ENCODE assay signal across 15 cellular contexts in the genomic region with DNA sequence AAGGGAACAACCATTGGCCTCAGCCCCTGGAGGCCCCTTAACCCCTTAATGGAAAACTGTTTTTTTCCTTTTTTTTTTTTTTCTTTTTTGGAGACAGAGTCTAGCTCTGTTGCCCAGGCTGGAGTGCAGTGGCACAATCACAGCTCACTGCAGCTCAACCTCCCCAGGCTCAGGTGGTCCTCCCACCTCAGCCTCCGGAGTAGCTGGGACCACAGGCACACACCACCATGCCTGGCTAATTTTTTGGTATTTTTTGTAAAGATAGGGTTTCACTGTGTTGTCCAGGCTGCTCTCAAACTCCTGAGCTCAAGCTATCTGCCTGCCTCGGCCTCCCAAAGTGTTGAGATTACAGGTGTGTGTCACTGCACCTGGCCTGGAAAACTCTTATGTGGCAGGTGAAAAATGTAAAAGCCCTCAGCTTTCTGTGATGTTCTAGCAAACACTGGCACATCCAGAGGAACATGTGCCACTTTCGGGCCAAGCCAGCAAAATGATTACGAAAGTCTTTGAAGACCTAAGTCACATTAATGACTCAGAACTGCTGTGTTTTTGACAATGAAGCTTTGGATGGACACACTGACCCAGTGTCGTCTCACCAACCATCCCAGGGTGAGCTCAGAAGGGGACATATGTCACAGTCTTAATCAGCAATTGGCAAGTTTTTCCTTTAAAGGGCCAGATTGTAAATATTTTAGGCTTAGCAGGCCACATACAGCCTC.
DNase-seq lines count a peak whose midpoint lies in the region; ATAC-seq and TF ChIP-seq lines count a peak whose summit lies in the region.
"Had no signal": no experiment of that assay in that cellular context is flagged by ENCODE, and none has a peak within 500 bp of the region (broad histone marks: within the 10 kb centered on the region; RNA-seq: fewer than 3 reads in every experiment).

No MANE protein-coding gene starts in this region.

- H2AFZ ChIP-seq in IMR-90 (replicated peaks; ENCODE audit: low read length, poor library complexity) = no peak overlapping the region

- no peak overlapping the region for H3K56ac ChIP-seq in IMR-90 (ENCODE audit: extremely low read depth, insufficient read depth, low read length)

- H3K4me3 ChIP-seq in IMR-90 (ENCODE audit: insufficient read depth, low read depth, low read length) = no peak overlapping the region
- H3K4me3 ChIP-seq in adrenal gland = no peak overlapping the region
- H3K4me3 ChIP-seq in right lobe of liver = no peak overlapping the region
- H3K4me3 ChIP-seq: skin epidermis had no signal

- peak overlapping the region; percentile 33 for H2BK120ac ChIP-seq in IMR-90 (ENCODE audit: low read depth, low read length)

- peak overlapping the region; percentile 30; the same call in 1 of the 2 replicates for H2AK5ac ChIP-seq in IMR-90 (ENCODE audit: low read depth, low read length)

- H3K14ac ChIP-seq in IMR-90 (replicated peaks; ENCODE audit: low read depth, low read length) = no peak overlapping the region; the same call in 1 of the 2 replicates

- H3K23ac ChIP-seq in IMR-90 (ENCODE audit: low read depth, low read length) = no peak overlapping the region

- no peaks in the 10 kb centered on the region; the same call in 1 of the 2 replicates for H3K27me3 ChIP-seq in IMR-90 (ENCODE audit: control insufficient read depth, insufficient read depth, low read length)
- H3K27me3 ChIP-seq in adrenal gland = no peaks in the 10 kb centered on the region
- H3K27me3 ChIP-seq in right lobe of liver = no peaks in the 10 kb centered on the region

- TF ChIP-seq POLR2A in IMR-90 (IDR thresholded peaks at IDR 0.05; ENCODE audit: low read depth, low read length) = no peak
- TF ChIP-seq POLR2A in adrenal gland (IDR thresholded peaks at IDR 0.05) = no peak
- TF ChIP-seq POLR2A in right lobe of liver (IDR thresholded peaks at IDR 0.05) = no peak

- BruUV-seq in IMR-90 (replicated peaks; lab: Mats Ljungman, UMichigan) = no TSS peak

- H4K8ac ChIP-seq in IMR-90 (ENCODE audit: low read depth in 2 of 2, low read length in 2 of 2) = peak overlapping the region in 1 of 2 experiments; percentile 57; a peak in 1 of 4 replicates

- POLR2A ChIA-PET in IMR-90 (lab: Charles Lee; ENCODE audit: unreplicated experiment) = no interaction called here

- H3K4me2 ChIP-seq in IMR-90 (ENCODE audit: low read depth, low read length) = no peak overlapping the region

- ATAC-seq in IMR-90 (ENCODE audit: low read depth) = no peak
- peak; percentile 75 to 84 (median 80) for ATAC-seq in right lobe of liver
- no peak for ATAC-seq in HG02938 (IDR thresholded peaks at IDR 0.05; ENCODE audit: unreplicated experiment)
- ATAC-seq: stimulated activated memory B cell treated with anti-CD40 and anti-IgM and Interleukin-4, amounts not matched to agents 10 μg/mL and 1 μg/mL and 100 μg/mL, for 72 hours had no signal

- no peak overlapping the region for H4K5ac ChIP-seq in IMR-90 (ENCODE audit: low read depth, low read length)

- H3K36me3 ChIP-seq in IMR-90 (ENCODE audit: control insufficient read depth, insufficient read depth, low read length) = no peaks in the 10 kb centered on the region
- H3K36me3 ChIP-seq in adrenal gland (replicated peaks in 1 of 2) = no peaks in the 10 kb centered on the region
- H3K36me3 ChIP-seq in right lobe of liver = no peaks in the 10 kb centered on the region

- whole genome bisulfite sequencing in IMR-90 (ENCODE audit: extremely low coverage in 2 of 2, insufficient read length in 1 of 2), 2 experiments = 92% methylated on average over 2 of the region's 5 CpGs; no CpG with 5 or more reads in 1 of the 2 experiments
- 54 to 67% (median 63%) methylated on average over 4 to 5 of the region's 5 CpGs for WGBS in adrenal gland, 4 donors
- 41% methylated on average over 5 of the region's 5 CpGs for WGBS in right lobe of liver (ENCODE audit: insufficient coverage, low coverage, low lambda C conversion rate, missing lambda C conversion rate)

- H3K9me3 ChIP-seq in IMR-90 (ENCODE audit: control insufficient read depth, insufficient read depth, low read length) (no peaks in the 10 kb centered on the region), adrenal gland (replicated peaks in 1 of 3) (no peaks in the 10 kb centered on the region), right lobe of liver (no peaks in the 10 kb centered on the region)

- in situ Hi-C loops in IMR-90 (cut with MboI; ENCODE audit: low sequenced_read_pairs) = no loop called here

- H3K27ac ChIP-seq in IMR-90 (ENCODE audit: insufficient read depth, low read length) (no peak overlapping the region), adrenal gland (no peak overlapping the region), right lobe of liver (peak overlapping the region; percentile 34 to 85 (median 81))
- H3K27ac ChIP-seq: skin epidermis had no signal

- peak overlapping the region; percentile 31; the same call in 1 of the 2 replicates for H2BK20ac ChIP-seq in IMR-90 (ENCODE audit: low read depth, low read length)

- no peak overlapping the region for H2BK5ac ChIP-seq in IMR-90 (ENCODE audit: low read depth, low read length, poor library complexity, severe bottlenecking)

- peaks cover 0 to 7% of the 10 kb centered on the region in 2 experiments; a peak in 1 of 4 replicates for H3K79me1 ChIP-seq in IMR-90 (ENCODE audit: low read depth in 1 of 2, low read length in 2 of 2)

- intact Hi-C loops in IMR-90 (cut with micrococcal nuclease) = loop anchor here (5.0 kb wide), 1 partner anchor 239 kb away; no protein-coding TSS in a partner anchor
- intact Hi-C loops in adrenal gland (cut with DNase I) = no loop called here
- intact Hi-C loops in right lobe of liver (cut with DNase I) = loop anchor here in 1 of 2 donors (5.0 kb wide), 1 partner anchor 146 kb away; no protein-coding TSS in a partner anchor

- H3K9ac ChIP-seq in IMR-90 (ENCODE audit: low read depth, low read length) = no peak overlapping the region

- TF ChIP-seq CTCF in IMR-90 (conservative IDR thresholded peaks at IDR 0.05; ENCODE audit: low read depth, low read length) = no peak
- no peak for TF ChIP-seq CTCF in adrenal gland (IDR thresholded peaks at IDR 0.05)
- no peak for TF ChIP-seq CTCF in right lobe of liver (IDR thresholded peaks at IDR 0.05)

- H2AK9ac ChIP-seq in IMR-90 (replicated peaks; ENCODE audit: low read depth, low read length, poor library complexity) = no peak overlapping the region

- H3K9me1 ChIP-seq in IMR-90 (ENCODE audit: insufficient read depth, low read length) = peaks cover 24% of the 10 kb centered on the region

- no peaks in the 10 kb centered on the region for H4K20me1 ChIP-seq in IMR-90 (ENCODE audit: insufficient read depth, low read length)

- peak overlapping the region; percentile 24; the same call in 1 of the 2 replicates for H3K4ac ChIP-seq in IMR-90 (ENCODE audit: low read depth, low read length)

- CTCF ChIA-PET in IMR-90 (lab: Yijun Ruan, JAX) = interaction anchor here (0.6 kb wide), 1 partner anchor 227 kb away, joined by 3 read pairs; no protein-coding TSS in a partner anchor

- DNase-seq in AG20443 (ENCODE audit: low spot score) (peak; percentile 36), IMR-90 (no peak), adrenal gland (peak in 5 of 7 donors; percentile 18 to 44 (median 32)), right lobe of liver (peak in 1 of 3 donors; percentile 74), NCI-H82 treated with DMSO at 0.1 percent for 48 hours (lab: John Stamatoyannopoulos, UW; ENCODE audit: unreplicated experiment) (no peak), NCI-H774 (lab: John Stamatoyannopoulos, UW) (no peak), hepatic stellate cell (ENCODE audit: low spot score) (no peak)
- DNase-seq: activated CD4-positive, alpha-beta T cell treated with anti-CD3 and anti-CD28 coated beads, Interleukin-2, amount 10 ng/mL, durations not matched to agents 7 days and 5 days; activated T-cell treated with anti-CD3 and anti-CD28 coated beads, Interleukin-2, amount 50 U/mL, for 1 hour; effector CD8-positive, alpha-beta T cell; HCEC 1CT; T-helper 2 cell had no signal

- H3K18ac ChIP-seq in IMR-90 (ENCODE audit: low read depth, low read length) = peak overlapping the region; percentile 1; the same call in 1 of the 2 replicates

- peaks cover 23% of the 10 kb centered on the region for H3K4me1 ChIP-seq in IMR-90 (ENCODE audit: control insufficient read depth, insufficient read depth, low read length)
- no peaks in the 10 kb centered on the region for H3K4me1 ChIP-seq in adrenal gland (replicated peaks in 1 of 2)
- H3K4me1 ChIP-seq in right lobe of liver = peaks cover 0 to 17% (median 3%) of the 10 kb centered on the region in 4 donors

- H4K91ac ChIP-seq in IMR-90 (ENCODE audit: insufficient read depth, low read depth, low read length) = 0 out of 2 replicates have a peak overlapping the region, but pooled peaks have one; percentile 45

- no peak for TF ChIP-seq RAD21 in IMR-90 (IDR thresholded peaks at IDR 0.05; ENCODE audit: low read length)

- H2BK15ac ChIP-seq in IMR-90 (ENCODE audit: low read depth, low read length) = peak overlapping the region; percentile 54; the same call in 1 of the 3 replicates

- dilution Hi-C loops in IMR-90 (cut with HindIII; ENCODE audit: low sequenced_read_pairs, unreplicated experiment) = no loop called here

TF ChIP-seq in IMR-90, 13 proteins besides CTCF, POLR2A, EP300 and RAD21 (continues in another document):
- TF ChIP-seq RFX5 (IDR thresholded peaks at IDR 0.05; ENCODE audit: low read depth, low read length) = no peak
- TF ChIP-seq BHLHE40 (IDR thresholded peaks at IDR 0.05; ENCODE audit: low read depth, low read length) = no peak
- TF ChIP-seq FOS (IDR thresholded peaks at IDR 0.05; ENCODE audit: low read depth, low read length) = no peak
- no peak for TF ChIP-seq NFE2L2 (IDR thresholded peaks at IDR 0.05; ENCODE audit: low read depth, low read length)
- TF ChIP-seq, protein P1, sequence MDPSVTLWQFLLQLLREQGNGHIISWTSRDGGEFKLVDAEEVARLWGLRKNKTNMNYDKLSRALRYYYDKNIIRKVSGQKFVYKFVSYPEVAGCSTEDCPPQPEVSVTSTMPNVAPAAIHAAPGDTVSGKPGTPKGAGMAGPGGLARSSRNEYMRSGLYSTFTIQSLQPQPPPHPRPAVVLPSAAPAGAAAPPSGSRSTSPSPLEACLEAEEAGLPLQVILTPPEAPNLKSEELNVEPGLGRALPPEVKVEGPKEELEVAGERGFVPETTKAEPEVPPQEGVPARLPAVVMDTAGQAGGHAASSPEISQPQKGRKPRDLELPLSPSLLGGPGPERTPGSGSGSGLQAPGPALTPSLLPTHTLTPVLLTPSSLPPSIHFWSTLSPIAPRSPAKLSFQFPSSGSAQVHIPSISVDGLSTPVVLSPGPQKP (IDR thresholded peaks at IDR 0.05; ENCODE audit: borderline replicate concordance, low read depth, low read length) = no peak
- TF ChIP-seq MXI1 (IDR thresholded peaks at IDR 0.05; ENCODE audit: borderline replicate concordance, low read depth, low read length) = no peak
- TF ChIP-seq, protein P2, sequence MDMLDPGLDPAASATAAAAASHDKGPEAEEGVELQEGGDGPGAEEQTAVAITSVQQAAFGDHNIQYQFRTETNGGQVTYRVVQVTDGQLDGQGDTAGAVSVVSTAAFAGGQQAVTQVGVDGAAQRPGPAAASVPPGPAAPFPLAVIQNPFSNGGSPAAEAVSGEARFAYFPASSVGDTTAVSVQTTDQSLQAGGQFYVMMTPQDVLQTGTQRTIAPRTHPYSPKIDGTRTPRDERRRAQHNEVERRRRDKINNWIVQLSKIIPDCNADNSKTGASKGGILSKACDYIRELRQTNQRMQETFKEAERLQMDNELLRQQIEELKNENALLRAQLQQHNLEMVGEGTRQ (IDR thresholded peaks at IDR 0.05; ENCODE audit: low read depth, low read length) = no peak

Comparison
In these comparisons a context has a peak if more than half of its experiments do, and no peak if none do; other contexts are left out.
1. DNase-seq: peak in AG20443 (single experiment) and adrenal gland (5 of 7); none in IMR-90 (single experiment), NCI-H82 treated with DMSO at 0.1 percent for 48 hours (single experiment), NCI-H774 (single experiment) and hepatic stellate cell (single experiment).
2. ATAC-seq: peak in right lobe of liver (4 of 4); none in IMR-90 (single experiment) and HG02938 (single experiment).
3. H3K27ac ChIP-seq: peak in right lobe of liver (3 of 3); none in IMR-90 (single experiment) and adrenal gland (0 of 5).